ENCODE assay signal across 1 cellular context in genomic region chr18:67151366-67151765, GRCh38.
TF ChIP-seq lines count a peak whose summit lies in the region.

No MANE protein-coding gene starts in this region.

TF ChIP-seq in WTC11, 78 proteins besides CTCF, POLR2A, EP300 and RAD21 (continued from another document):
- TF ChIP-seq HMGXB4 (CRISPR knock-in tag; IDR thresholded peaks at IDR 0.05) (no peak), ZNF317 (CRISPR knock-in tag; IDR thresholded peaks at IDR 0.05; ENCODE audit: borderline replicate concordance, low read depth) (no peak)
TF ChIP-seq in WTC11: peak in this region for 0.
